In genomic region chr9:82681809-82682208, GRCh38 we compare ENCODE assay signal across 25 cellular contexts.
"Had no signal": no experiment of that assay in that cellular context is flagged by ENCODE, and none has a peak within 500 bp of the region (broad histone marks: within the 10 kb centered on the region; RNA-seq: fewer than 3 reads in every experiment).

No MANE protein-coding gene starts in this region.

- H3K27ac ChIP-seq: colonic mucosa, esophagus muscularis mucosa, foreskin keratinocyte, gastroesophageal sphincter, heart left ventricle, hepatocyte, left ventricle myocardium inferior, lower lobe of right lung, ovary, stomach, thyroid gland, vagina had no signal

- H3K27me3 ChIP-seq: colonic mucosa, esophagus muscularis mucosa, foreskin keratinocyte, gastroesophageal sphincter, heart left ventricle, hepatocyte, ovary, stomach, thyroid gland, vagina had no signal

- H3K9me3 ChIP-seq: colonic mucosa, esophagus muscularis mucosa, gastroesophageal sphincter, heart left ventricle, left ventricle myocardium inferior, lower lobe of right lung, ovary, stomach, thyroid gland, vagina had no signal

- H3K4me3 ChIP-seq: colonic mucosa, esophagus muscularis mucosa, gastroesophageal sphincter, heart left ventricle, hepatocyte, left ventricle myocardium inferior, lower lobe of right lung, ovary, smooth muscle cell, stomach, thyroid gland, vagina had no signal

- H3K36me3 ChIP-seq: colonic mucosa, esophagus muscularis mucosa, gastroesophageal sphincter, heart left ventricle, left ventricle myocardium inferior, lower lobe of right lung, ovary, stomach, thyroid gland, vagina had no signal

- H3K4me1 ChIP-seq: colonic mucosa, esophagus muscularis mucosa, foreskin keratinocyte, gastroesophageal sphincter, heart left ventricle, left ventricle myocardium inferior, lower lobe of right lung, stomach, thyroid gland, vagina had no signal

- DNase-seq: colonic mucosa; effector CD8-positive, alpha-beta T cell; foreskin keratinocyte; heart left ventricle; left cardiac atrium; left ventricle myocardium inferior; lower lobe of right lung; naive thymus-derived CD8-positive, alpha-beta T cell; nephron progenitor cell; occipital lobe; ovary; posterior cingulate gyrus; stimulated activated CD4-positive, alpha-beta T cell treated with anti-CD3 and anti-CD28 coated beads, Interleukin-12 subunit alpha, Interleukin-12 subunit beta, amount 100 ng/mL, for 4 hours; stimulated activated CD4-positive, alpha-beta T cell treated with anti-CD3 and anti-CD28 coated beads, Interleukin-1b, Interleukin-23, amount 100 ng/mL, for 48 hours; stimulated activated CD4-positive, alpha-beta T cell treated with anti-CD3 and anti-CD28 coated beads, Interleukin-4, amount 100 ng/mL, for 1 hour; stimulated activated CD8-positive, alpha-beta memory T cell treated with anti-CD3 and anti-CD28 coated beads, Interleukin-4, amount 100 ng/mL, for 48 hours; stimulated activated naive CD4-positive, alpha-beta T cell treated with Interleukin-2 at 50 U/mL for 16 hours; stomach; thyroid gland; trophoblast cell had no signal
